In the genomic region with DNA sequence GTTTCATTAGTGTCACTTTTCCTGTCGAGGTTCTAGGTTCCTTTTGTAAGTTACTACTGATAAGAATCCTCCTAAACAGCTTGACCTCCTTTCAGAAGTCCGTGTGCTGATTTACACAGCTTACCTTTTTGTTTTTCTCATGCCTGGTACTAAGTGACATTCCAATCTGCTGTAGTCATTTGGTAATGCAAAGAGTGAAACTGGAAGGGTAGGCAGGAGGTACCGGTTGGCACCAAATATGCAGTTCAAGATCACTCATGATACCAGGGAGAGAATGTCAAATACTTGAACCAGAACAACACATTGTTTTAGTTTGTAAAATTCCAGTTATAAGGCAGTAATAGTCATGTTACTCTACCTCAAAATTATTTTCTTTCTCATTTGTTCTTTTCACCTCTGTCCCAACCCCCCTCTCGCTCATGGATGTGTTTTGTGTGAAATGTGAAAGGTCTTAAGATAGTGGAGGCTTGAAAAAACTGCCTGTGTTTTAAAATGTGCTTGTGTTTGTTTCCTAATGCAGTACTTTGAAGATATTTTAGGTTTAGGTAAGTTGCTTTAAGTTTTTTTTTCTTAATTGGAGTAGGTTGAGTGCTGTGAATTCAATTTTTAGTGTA, we compare ENCODE assay signal across 11 cellular contexts. TPM values are rescaled to one million over a fixed set of nuclear protein-coding genes. Genes with fewer than 3 reads are reported as not detected.
DNase-seq lines count a peak whose midpoint lies in the region; ATAC-seq and TF ChIP-seq lines count a peak whose summit lies in the region.
"Had no signal": no experiment of that assay in that cellular context is flagged by ENCODE, and none has a peak within 500 bp of the region (broad histone marks: within the 10 kb centered on the region; RNA-seq: fewer than 3 reads in every experiment).

No MANE protein-coding gene starts in this region.

- H3K9me3 ChIP-seq in endodermal cell (ENCODE audit: control insufficient read depth, low read length) = no peaks in the 10 kb centered on the region
- H3K9me3 ChIP-seq in neural progenitor cell (ENCODE audit: low read depth) = no peaks in the 10 kb centered on the region
- H3K9me3 ChIP-seq in ascending aorta = no peaks in the 10 kb centered on the region

- peaks cover 36% of the 10 kb centered on the region for H3F3A ChIP-seq in neural progenitor cell (ENCODE audit: low read depth)

- H3K4me3 ChIP-seq in endodermal cell (ENCODE audit: low read length) (peak overlapping the region; percentile 51), neural progenitor cell (peak overlapping the region; percentile 15), ascending aorta (no peak overlapping the region)

- peak overlapping the region; percentile 57 for H3K4me2 ChIP-seq in neural progenitor cell

- CTCF ChIA-PET in activated CD4-positive, alpha-beta memory T cell treated with anti-CD3 and anti-CD28 coated beads, Interleukin-2, amount 10 ng/mL, durations not matched to agents 7 days and 5 days (lab: Charles Lee) = no interaction called here

- peaks cover 100% of the 10 kb centered on the region for H3K79me2 ChIP-seq in neural progenitor cell (ENCODE audit: low read depth)

- H2AFZ ChIP-seq in neural progenitor cell (replicated peaks) = no peak overlapping the region

- POLR2A ChIA-PET in activated CD4-positive, alpha-beta memory T cell treated with anti-CD3 and anti-CD28 coated beads, Interleukin-2, amount 10 ng/mL, durations not matched to agents 7 days and 5 days (lab: Charles Lee) = no interaction called here

- H3K27ac Mint-ChIP-seq in endodermal cell (peak overlapping the region; percentile 97), neural progenitor cell (peak overlapping the region; percentile 52)
- H3K27ac Mint-ChIP-seq in activated CD4-positive, alpha-beta memory T cell treated with anti-CD3 and anti-CD28 coated beads, Interleukin-2, amount 10 ng/mL, durations not matched to agents 7 days and 5 days = no peak overlapping the region
- H3K27ac Mint-ChIP-seq: naive B cell had no signal

- H3K4me1 Mint-ChIP-seq in endodermal cell = peaks cover 54% of the 10 kb centered on the region
- peaks cover 37% of the 10 kb centered on the region for H3K4me1 Mint-ChIP-seq in neural progenitor cell
- H3K4me1 Mint-ChIP-seq in activated CD4-positive, alpha-beta memory T cell treated with anti-CD3 and anti-CD28 coated beads, Interleukin-2, amount 10 ng/mL, durations not matched to agents 7 days and 5 days = peaks cover 11% of the 10 kb centered on the region

- DNase-seq in ELR (ENCODE audit: low read depth) (peak; percentile 61), NCI-H774 (lab: John Stamatoyannopoulos, UW) (peak; percentile 51), endodermal cell (peak; percentile 67), neural progenitor cell (ENCODE audit: low spot score) (peak; percentile 55), SK-N-DZ (ENCODE audit: low spot score) (no peak), ascending aorta (ENCODE audit: low spot score in 2 of 2) (no peak)
- DNase-seq in activated CD4-positive, alpha-beta memory T cell treated with anti-CD3 and anti-CD28 coated beads, Interleukin-2, amount 10 ng/mL, durations not matched to agents 7 days and 5 days = no peak
- DNase-seq: activated CD8-positive, alpha-beta memory T cell treated with anti-CD3 and anti-CD28 coated beads, Interleukin-2, amount 50 U/mL, for 4 hours; DND-41; naive B cell had no signal

- H3K36me3 Mint-ChIP-seq in endodermal cell (ENCODE audit: low read depth) (no peaks in the 10 kb centered on the region), neural progenitor cell (peaks cover 14% of the 10 kb centered on the region)
- H3K36me3 Mint-ChIP-seq in activated CD4-positive, alpha-beta memory T cell treated with anti-CD3 and anti-CD28 coated beads, Interleukin-2, amount 10 ng/mL, durations not matched to agents 7 days and 5 days (ENCODE audit: low read depth) = no peaks in the 10 kb centered on the region
- H3K36me3 Mint-ChIP-seq: naive B cell had no signal

- no peak overlapping the region for H3K27ac ChIP-seq in endodermal cell (ENCODE audit: low read depth, low read length)
- peak overlapping the region; percentile 66 for H3K27ac ChIP-seq in neural progenitor cell
- no peak overlapping the region for H3K27ac ChIP-seq in ascending aorta

- H3K27me3 ChIP-seq in endodermal cell (ENCODE audit: control insufficient read depth, insufficient read depth, low read length, poor library complexity, severe bottlenecking) = no peaks in the 10 kb centered on the region
- H3K27me3 ChIP-seq in neural progenitor cell = no peaks in the 10 kb centered on the region
- H3K27me3 ChIP-seq in ascending aorta = no peaks in the 10 kb centered on the region

- H4K20me1 ChIP-seq in neural progenitor cell (ENCODE audit: low read depth) = peaks cover 100% of the 10 kb centered on the region

- TF ChIP-seq CTCF in endodermal cell (conservative IDR thresholded peaks at IDR 0.05) (no peak), neural progenitor cell (IDR thresholded peaks at IDR 0.05) (no peak), ascending aorta (IDR thresholded peaks at IDR 0.05) (no peak)

- WGBS in endodermal cell (ENCODE audit: insufficient coverage in 1 of 2, insufficient read length in 1 of 2), 2 experiments = 14 to 25% methylated on average over 1 to 4 of the region's 4 CpGs

- no peaks in the 10 kb centered on the region for H3K36me3 ChIP-seq in endodermal cell (ENCODE audit: control insufficient read depth, insufficient read depth, low read length)
- no peaks in the 10 kb centered on the region for H3K36me3 ChIP-seq in neural progenitor cell
- no peaks in the 10 kb centered on the region for H3K36me3 ChIP-seq in ascending aorta

- H3K9ac ChIP-seq in endodermal cell (ENCODE audit: extremely low read depth, low read length, poor library complexity, severe bottlenecking) (peak overlapping the region; percentile 41), neural progenitor cell (no peak overlapping the region)

- H3K9me3 Mint-ChIP-seq in endodermal cell (no peaks in the 10 kb centered on the region), neural progenitor cell (peaks cover 18% of the 10 kb centered on the region)
- no peaks in the 10 kb centered on the region for H3K9me3 Mint-ChIP-seq in activated CD4-positive, alpha-beta memory T cell treated with anti-CD3 and anti-CD28 coated beads, Interleukin-2, amount 10 ng/mL, durations not matched to agents 7 days and 5 days

- no peak for ATAC-seq in GM19467 (IDR thresholded peaks at IDR 0.05; ENCODE audit: unreplicated experiment)

- H3K4me1 ChIP-seq in endodermal cell (ENCODE audit: control insufficient read depth, insufficient read depth, low read length) (peaks cover 16% of the 10 kb centered on the region), neural progenitor cell (peaks cover 82% of the 10 kb centered on the region), ascending aorta (no peaks in the 10 kb centered on the region)

- H3K27me3 Mint-ChIP-seq in endodermal cell (ENCODE audit: insufficient read depth) (no peaks in the 10 kb centered on the region), neural progenitor cell (ENCODE audit: insufficient read depth, low read depth) (no peaks in the 10 kb centered on the region)
- peaks cover 17% of the 10 kb centered on the region for H3K27me3 Mint-ChIP-seq in activated CD4-positive, alpha-beta memory T cell treated with anti-CD3 and anti-CD28 coated beads, Interleukin-2, amount 10 ng/mL, durations not matched to agents 7 days and 5 days

- H3K4me3 Mint-ChIP-seq in endodermal cell = peak overlapping the region; percentile 24
- H3K4me3 Mint-ChIP-seq in neural progenitor cell = no peak overlapping the region
- no peak overlapping the region for H3K4me3 Mint-ChIP-seq in activated CD4-positive, alpha-beta memory T cell treated with anti-CD3 and anti-CD28 coated beads, Interleukin-2, amount 10 ng/mL, durations not matched to agents 7 days and 5 days
- H3K4me3 Mint-ChIP-seq: naive B cell had no signal

- intact Hi-C loops in ascending aorta (cut with DNase I) = no loop called here

RNA-seq across cellular contexts. Expression of gene AFDN, which starts 23.2 kb away (rescaled TPM):
- total RNA-seq in endodermal cell = 100 to 1,000 TPM; 214 to 239 TPM
- polyA plus RNA-seq in endodermal cell (2013, experiment 1 of 2) = 167 TPM
- polyA plus RNA-seq in endodermal cell (2013, experiment 2 of 2) = 150 TPM
- 261 and 357 TPM in 2 replicates for total RNA-seq in neural progenitor cell (ENCODE audit: low replicate concordance)
- polyA plus RNA-seq in SK-N-DZ (2014; cell fraction: cytosol; rRNA removed) = 33.0 and 40.3 TPM in 2 replicates
- polyA plus RNA-seq in SK-N-DZ (2014; cell fraction: nucleus; rRNA removed) = 77.8 and 122 TPM in 2 replicates
- 10 to 100 TPM; 45.9 to 46.3 TPM for total RNA-seq in activated CD4-positive, alpha-beta memory T cell treated with anti-CD3 and anti-CD28 coated beads, Interleukin-2, amount 10 ng/mL, durations not matched to agents 7 days and 5 days
- 102 TPM for total RNA-seq in ascending aorta

Comparison
In these comparisons a context has a peak if more than half of its experiments do, and no peak if none do; other contexts are left out.
1. DNase-seq: peak in ELR (single experiment), NCI-H774 (single experiment), endodermal cell (single experiment) and neural progenitor cell (single experiment); none in SK-N-DZ (single experiment), activated CD4-positive, alpha-beta memory T cell treated with anti-CD3 and anti-CD28 coated beads, Interleukin-2, amount 10 ng/mL, durations not matched to agents 7 days and 5 days (single experiment) and ascending aorta (0 of 2).
2. H3K4me3 ChIP-seq: peak in endodermal cell (single experiment) and neural progenitor cell (single experiment); none in ascending aorta (0 of 2).